ENCODE assay signal across 8 cellular contexts in genomic region chr2:27320958-27321543, GRCh38. TPM values are rescaled to one million over a fixed set of nuclear protein-coding genes. Genes with fewer than 3 reads are reported as not detected.
DNase-seq lines count a peak whose midpoint lies in the region; ATAC-seq and TF ChIP-seq lines count a peak whose summit lies in the region.

No MANE protein-coding gene starts in this region.

- no peak overlapping the region for H4K91ac ChIP-seq in H9 (ENCODE audit: insufficient read length, low read depth, low read length)

- H2BK20ac ChIP-seq in H9 (ENCODE audit: low read depth, low read length, poor library complexity, severe bottlenecking), result no peak overlapping the region

- no peak overlapping the region for H4K8ac ChIP-seq in H9 (replicated peaks; ENCODE audit: insufficient read length, low read depth, low read length)

- H3K9me3 Mint-ChIP-seq in H9, result peaks cover 0 to 2% of the 10 kb centered on the region in 2 experiments; a peak in 2 of 5 replicates
- no peaks in the 10 kb centered on the region for H3K9me3 Mint-ChIP-seq in T-cell
- H3K9me3 Mint-ChIP-seq in activated naive CD4-positive, alpha-beta T cell treated with anti-CD3 and anti-CD28 coated beads for 36 hours, result no peaks in the 10 kb centered on the region

- H3K4me1 Mint-ChIP-seq in H9 (peaks cover 19 to 25% of the 10 kb centered on the region in 2 experiments), T-cell (peaks cover 20 to 32% (median 20%) of the 10 kb centered on the region in 3 donors)
- peaks cover 14% of the 10 kb centered on the region for H3K4me1 Mint-ChIP-seq in activated naive CD4-positive, alpha-beta T cell treated with anti-CD3 and anti-CD28 coated beads for 36 hours (ENCODE audit: low read depth)

- TF ChIP-seq CTCF in AG04450 (IDR thresholded peaks at IDR 0.05; ENCODE audit: low read depth, low read length) (peak; percentile 74), H9 (conservative IDR thresholded peaks at IDR 0.05) (peak; percentile 64)

- H3K9ac ChIP-seq in H9 (ENCODE audit: extremely low read depth, insufficient read length, low read length), result no peak overlapping the region

- no peak overlapping the region for H2BK15ac ChIP-seq in H9 (ENCODE audit: low read depth, low read length)

- no peaks in the 10 kb centered on the region for H3K27me3 Mint-ChIP-seq in H9 (ENCODE audit: low read depth)
- no peaks in the 10 kb centered on the region for H3K27me3 Mint-ChIP-seq in T-cell
- H3K27me3 Mint-ChIP-seq in activated naive CD4-positive, alpha-beta T cell treated with anti-CD3 and anti-CD28 coated beads for 36 hours (ENCODE audit: low read depth), result no peaks in the 10 kb centered on the region

- no peak overlapping the region for H3K23ac ChIP-seq in H9 (ENCODE audit: insufficient read length, low read depth, low read length)

- H4K20me1 ChIP-seq in H9 (ENCODE audit: control insufficient read depth, insufficient read depth, insufficient read length), result no peaks in the 10 kb centered on the region

- POLR2A ChIA-PET in AG04450 (lab: Yijun Ruan, JAX), result no interaction called here
- POLR2A ChIA-PET in T-cell (lab: Charles Lee), result no interaction called here

- H3K4ac ChIP-seq in H9 (ENCODE audit: low read depth, low read length), result no peak overlapping the region

- H3K4me1 ChIP-seq in H9 (ENCODE audit: insufficient read depth, low read length), result peaks cover 6% of the 10 kb centered on the region; the same call in 1 of the 2 replicates

- H4K5ac ChIP-seq in H9 (ENCODE audit: insufficient read length, low read depth, low read length), result no peak overlapping the region

- no peak overlapping the region for H2AK5ac ChIP-seq in H9 (ENCODE audit: insufficient read length, low read length)

- intact Hi-C loops in activated naive CD4-positive, alpha-beta T cell treated with anti-CD3 and anti-CD28 coated beads for 36 hours (cut with micrococcal nuclease), result no loop called here

- H3K56ac ChIP-seq in H9 (ENCODE audit: insufficient read length, low read depth, low read length), result no peak overlapping the region

- CTCF ChIA-PET in AG04450 (lab: Charles Lee), result interaction anchor here (0.5 to 3.4 kb wide), 5 partner anchors 12 to 309 kb away, joined by 3 to 18 read pairs (median 6); no protein-coding TSS in a partner anchor
- CTCF ChIA-PET in T-cell (lab: Charles Lee), result no interaction called here
- CTCF ChIA-PET in activated naive CD4-positive, alpha-beta T cell treated with anti-CD3 and anti-CD28 coated beads for 36 hours (lab: Charles Lee), result interaction anchor here (0.6 to 1.2 kb wide), 2 partner anchors 18 to 175 kb away, joined by 4 to 7 read pairs; no protein-coding TSS in a partner anchor

- peaks cover 10% of the 10 kb centered on the region for H3K23me2 ChIP-seq in H9 (ENCODE audit: insufficient read length, low read depth, low read length, poor library complexity, severe bottlenecking)

- DNase-seq in AG04450 (ENCODE audit: low read depth, low spot score) (peak; percentile 96), H9 (peak; percentile 84), T-cell (no peak), foreskin melanocyte (peak; percentile 38), pulmonary artery endothelial cell (ENCODE audit: low read depth, low spot score) (peak; percentile 81), NCI-H526 treated with DMSO at 0.1 percent for 48 hours (lab: John Stamatoyannopoulos, UW) (no peak)
- no peak for DNase-seq in activated naive CD4-positive, alpha-beta T cell treated with anti-CD3 and anti-CD28 coated beads for 36 hours
- no peak for DNase-seq in stimulated activated naive CD4-positive, alpha-beta T cell treated with Interleukin-2 at 50 U/mL for 16 hours (lab: John Stamatoyannopoulos, UW)

- H3K4me3 ChIP-seq in AG04450 (ENCODE audit: low read depth, low read length), result peak overlapping the region; percentile 11

- no peak for ATAC-seq in T-cell (replicated peaks in 1 of 4)

- H3K27ac ChIP-seq in AG04450 (ENCODE audit: low read depth, low read length) (peak overlapping the region; percentile 90), H9 (ENCODE audit: insufficient read length, low read depth, low read length) (no peak overlapping the region)

- H3K27me3 ChIP-seq in AG04450 (ENCODE audit: control insufficient read depth, insufficient read depth, low read length), result no peaks in the 10 kb centered on the region
- H3K27me3 ChIP-seq in H9 (ENCODE audit: insufficient read depth, low read length), result no peaks in the 10 kb centered on the region

- no CpG with 5 or more reads among the region's 8 CpGs for WGBS in H9 (ENCODE audit: extremely low coverage, insufficient read length, low lambda C conversion rate)

- no peaks in the 10 kb centered on the region for H3K79me2 ChIP-seq in H9 (ENCODE audit: insufficient read depth, low read length)

- no peak overlapping the region for H3T11ph ChIP-seq in H9 (ENCODE audit: low read length)

- no peak overlapping the region for H2BK12ac ChIP-seq in H9 (ENCODE audit: insufficient read length, low read depth, low read length)

- H3K27ac Mint-ChIP-seq in H9 (peak overlapping the region in 2 of 3 experiments; percentile 63 to 85; a peak in 4 of 7 replicates), T-cell (no peak overlapping the region)
- H3K27ac Mint-ChIP-seq in activated naive CD4-positive, alpha-beta T cell treated with anti-CD3 and anti-CD28 coated beads for 36 hours, result no peak overlapping the region

- peaks cover 0 to 8% (median 6%) of the 10 kb centered on the region in 3 experiments; a peak in 5 of 7 replicates for H3K36me3 Mint-ChIP-seq in H9 (ENCODE audit: insufficient read depth in 1 of 3, low read depth in 3 of 3)
- peaks cover 12% of the 10 kb centered on the region for H3K36me3 Mint-ChIP-seq in T-cell
- peaks cover 11% of the 10 kb centered on the region for H3K36me3 Mint-ChIP-seq in activated naive CD4-positive, alpha-beta T cell treated with anti-CD3 and anti-CD28 coated beads for 36 hours (ENCODE audit: low read depth)

- H3K4me2 ChIP-seq in H9 (ENCODE audit: insufficient read depth, insufficient read length, low read length), result no peak overlapping the region

- no peak overlapping the region for H2AFZ ChIP-seq in H9 (ENCODE audit: low read length)

- no peak overlapping the region for H2BK5ac ChIP-seq in H9 (ENCODE audit: insufficient read length, low read length)

- H2BK120ac ChIP-seq in H9 (ENCODE audit: low read depth, low read length, poor library complexity, severe bottlenecking), result no peak overlapping the region

- H3K4me3 Mint-ChIP-seq in H9 (peak overlapping the region; percentile 59 to 87; a peak in 4 of 5 replicates), T-cell (peak overlapping the region in 2 of 3 donors; percentile 35 to 99)
- no peak overlapping the region for H3K4me3 Mint-ChIP-seq in activated naive CD4-positive, alpha-beta T cell treated with anti-CD3 and anti-CD28 coated beads for 36 hours

- no peaks in the 10 kb centered on the region for H3K9me3 ChIP-seq in AG04450 (ENCODE audit: control insufficient read depth, insufficient read depth, low read length)
- H3K9me3 ChIP-seq in H9 (ENCODE audit: control insufficient read depth, low read depth, low read length), result no peaks in the 10 kb centered on the region

- no peak overlapping the region for H3K14ac ChIP-seq in H9 (ENCODE audit: insufficient read depth, low read length)

- H3K18ac ChIP-seq in H9 (ENCODE audit: insufficient read length, low read depth, low read length), result no peak overlapping the region

- H3K79me1 ChIP-seq in H9 (ENCODE audit: insufficient read depth, low read depth, low read length, poor library complexity, severe bottlenecking), result no peaks in the 10 kb centered on the region

RNA-seq across cellular contexts. Expression of gene MPV17, which starts 1.8 kb away (rescaled TPM):
- polyA plus RNA-seq in AG04450 (2011; rRNA removed), result 183 and 191 TPM in 2 replicates
- 157 and 184 TPM in 2 replicates for polyA minus RNA-seq in AG04450 (2011; rRNA and poly(A)+ RNA removed)
- total RNA-seq in H9 (2021), result 55.4 and 59.4 TPM in 2 replicates
- 10 to 100 TPM; 64.5 to 99.1 (median 93.6) TPM for total RNA-seq in T-cell
- total RNA-seq in pulmonary artery endothelial cell, result 38.8 and 43.0 TPM in 2 replicates
- total RNA-seq in activated naive CD4-positive, alpha-beta T cell treated with anti-CD3 and anti-CD28 coated beads for 36 hours, result 10 to 100 TPM; 80.2 to 82.3 TPM

RNA-seq across cellular contexts. Expression of gene UCN, which starts 12.8 kb away (rescaled TPM):
- 0.40 TPM in 1 of 2 replicates, not detected in the other for polyA plus RNA-seq in AG04450 (2011; rRNA removed)
- not detected in 2 replicates for polyA minus RNA-seq in AG04450 (2011; rRNA and poly(A)+ RNA removed)
- 0.77 and 1.5 TPM in 2 replicates for total RNA-seq in H9 (2021)
- total RNA-seq in T-cell, result 1 to 10 TPM; 1.8 to 7.8 (median 4.2) TPM
- total RNA-seq in pulmonary artery endothelial cell, result 0.20 and 0.39 TPM in 2 replicates
- under 1 TPM; 0.45 to 0.89 TPM for total RNA-seq in activated naive CD4-positive, alpha-beta T cell treated with anti-CD3 and anti-CD28 coated beads for 36 hours

RNA-seq across cellular contexts. Expression of gene GTF3C2, which starts 35.5 kb away (rescaled TPM):
- polyA plus RNA-seq in AG04450 (2011; rRNA removed), result 39.0 TPM in 2 replicates
- polyA minus RNA-seq in AG04450 (2011; rRNA and poly(A)+ RNA removed), result 38.5 and 40.3 TPM in 2 replicates
- total RNA-seq in H9 (2021) (109 TPM in 2 replicates), T-cell (10 to 100 TPM; 69.8 to 89.9 (median 82.1) TPM), pulmonary artery endothelial cell (24.5 and 26.9 TPM in 2 replicates)
- total RNA-seq in activated naive CD4-positive, alpha-beta T cell treated with anti-CD3 and anti-CD28 coated beads for 36 hours, result 10 to 100 TPM; 62.9 to 72.3 TPM

RNA-seq across cellular contexts. Expression of gene TRIM54, which starts 38.8 kb away (rescaled TPM):
- 0.05 TPM in 1 of 2 replicates, not detected in the other for polyA plus RNA-seq in AG04450 (2011; rRNA removed)
- not detected in 2 replicates for polyA minus RNA-seq in AG04450 (2011; rRNA and poly(A)+ RNA removed)
- total RNA-seq in H9 (2021), result 4.6 and 5.0 TPM in 2 replicates
- total RNA-seq in T-cell, result not detected
- not detected in 2 replicates for total RNA-seq in pulmonary artery endothelial cell
- total RNA-seq in activated naive CD4-positive, alpha-beta T cell treated with anti-CD3 and anti-CD28 coated beads for 36 hours, result not detected

RNA-seq across cellular contexts. Expression of gene DNAJC5G, which starts 45.8 kb away (rescaled TPM):
- polyA plus RNA-seq in AG04450 (2011; rRNA removed), result not detected in 2 replicates
- not detected in 2 replicates for polyA minus RNA-seq in AG04450 (2011; rRNA and poly(A)+ RNA removed)
- 0.37 and 0.44 TPM in 2 replicates for total RNA-seq in H9 (2021)
- not detected for total RNA-seq in T-cell
- not detected in 2 replicates for total RNA-seq in pulmonary artery endothelial cell
- not detected for total RNA-seq in activated naive CD4-positive, alpha-beta T cell treated with anti-CD3 and anti-CD28 coated beads for 36 hours

Comparison
In these comparisons a context has a peak if more than half of its experiments do, and no peak if none do; other contexts are left out.
1. DNase-seq: peak in AG04450 (single experiment), H9 (single experiment), foreskin melanocyte (single experiment) and pulmonary artery endothelial cell (single experiment); none in T-cell (0 of 34), activated naive CD4-positive, alpha-beta T cell treated with anti-CD3 and anti-CD28 coated beads for 36 hours (single experiment), stimulated activated naive CD4-positive, alpha-beta T cell treated with Interleukin-2 at 50 U/mL for 16 hours (single experiment) and NCI-H526 treated with DMSO at 0.1 percent for 48 hours (single experiment).
2. H3K27ac Mint-ChIP-seq: peak in H9 (2 of 3); none in T-cell (0 of 2) and activated naive CD4-positive, alpha-beta T cell treated with anti-CD3 and anti-CD28 coated beads for 36 hours (single experiment).
3. CTCF ChIA-PET loops: an anchor here in AG04450 (0.5 to 3.4 kb wide) and activated naive CD4-positive, alpha-beta T cell treated with anti-CD3 and anti-CD28 coated beads for 36 hours (0.6 to 1.2 kb wide); none called in T-cell.